ENCODE assay signal across 9 cellular contexts in genomic region chr14:56490379-56490778, GRCh38.
DNase-seq lines count a peak whose midpoint lies in the region; ATAC-seq, FAIRE-seq and TF ChIP-seq lines count a peak whose summit lies in the region.
"Had no signal": no experiment of that assay in that cellular context is flagged by ENCODE, and none has a peak within 500 bp of the region (broad histone marks: within the 10 kb centered on the region; RNA-seq: fewer than 3 reads in every experiment).

No MANE protein-coding gene starts in this region.

- no peaks in the 10 kb centered on the region for H3K27me3 ChIP-seq in left ventricle myocardium inferior (ENCODE audit: low read depth)

- no peak overlapping the region for H3K27ac ChIP-seq in left ventricle myocardium inferior (replicated peaks)

- FAIRE-seq in TTC549 (lab: Jason Lieb, UNC) (peak; percentile 34), urothelium cell line (lab: Jason Lieb, UNC) (peak; percentile 44)

- H3K36me3 ChIP-seq in left ventricle myocardium inferior = no peaks in the 10 kb centered on the region

- ATAC-seq in GM18519 (IDR thresholded peaks at IDR 0.05; ENCODE audit: low FRiP score, unreplicated experiment) (no peak), GM21447 (IDR thresholded peaks at IDR 0.05; ENCODE audit: unreplicated experiment) (no peak)
- ATAC-seq: naive thymus-derived CD8-positive, alpha-beta T cell had no signal

- intact Hi-C loops in left ventricle myocardium inferior (cut with micrococcal nuclease) = loop anchor here (5.0 kb wide), 1 partner anchor 827 kb away; no protein-coding TSS in a partner anchor

- in situ Hi-C loops in G401 (cut with HindIII; ENCODE audit: low sequenced_read_pairs) = no loop called here

- peak; percentile 58 for DNase-seq in G401 (ENCODE audit: low spot score)
- peak; percentile 31 for DNase-seq in NCI-H1105 (lab: John Stamatoyannopoulos, UW)
- DNase-seq in left ventricle myocardium inferior = no peak
- DNase-seq in urothelium cell line (ENCODE audit: low spot score) = peak; percentile 43
- no peak for DNase-seq in activated naive CD4-positive, alpha-beta T cell treated with anti-CD3 and anti-CD28 coated beads, Interleukin-2, amount 50 U/mL, for 16 hours

- no peaks in the 10 kb centered on the region for H3K9me3 ChIP-seq in left ventricle myocardium inferior (replicated peaks)

- peak; percentile 65 for TF ChIP-seq CTCF in left ventricle myocardium inferior (IDR thresholded peaks at IDR 0.05; ENCODE audit: borderline replicate concordance)

- no peak overlapping the region for H3K4me3 ChIP-seq in left ventricle myocardium inferior

- peaks cover 7% of the 10 kb centered on the region for H3K4me1 ChIP-seq in left ventricle myocardium inferior

Comparison
In these comparisons a context has a peak if more than half of its experiments do, and no peak if none do; other contexts are left out.
1. DNase-seq: peak in G401 (single experiment), NCI-H1105 (single experiment) and urothelium cell line (single experiment); none in left ventricle myocardium inferior (single experiment) and activated naive CD4-positive, alpha-beta T cell treated with anti-CD3 and anti-CD28 coated beads, Interleukin-2, amount 50 U/mL, for 16 hours (single experiment).